ENCODE assay signal across 9 cellular contexts in genomic region chr11:77039491-77040400, GRCh38. TPM values are rescaled to one million over a fixed set of nuclear protein-coding genes. Genes with fewer than 3 reads are reported as not detected.
A peak's percentile ranks its signal among the peaks of the same experiment; 100 is the strongest.
DNase-seq lines count a peak whose midpoint lies in the region; ATAC-seq, FAIRE-seq and TF ChIP-seq lines count a peak whose summit lies in the region.
"Had no signal": no experiment of that assay in that cellular context is flagged by ENCODE, and none has a peak within 500 bp of the region (broad histone marks: within the 10 kb centered on the region; RNA-seq: fewer than 3 reads in every experiment).

No MANE protein-coding gene starts in this region.

- H3K9ac ChIP-seq in HepG2 (ENCODE audit: insufficient read depth, low read depth, low read length): no peak overlapping the region
- H3K9ac ChIP-seq: KMS-11 had no signal

- peaks cover 37% of the 10 kb centered on the region for H3K4me1 ChIP-seq in HepG2 (ENCODE audit: insufficient read depth, low read length)
- H3K4me1 ChIP-seq in testis: peaks cover 9% of the 10 kb centered on the region

- no peaks in the 10 kb centered on the region for H3K79me2 ChIP-seq in HepG2 (ENCODE audit: insufficient read depth, low read length)

- 75% methylated on average over 102 of the region's 109 CpGs for WGBS in HepG2 (ENCODE audit: low lambda C conversion rate)
- WGBS in testis, 2 donors: 10 to 17% methylated on average over 11 to 66 of the region's 109 CpGs

- H3K27me3 ChIP-seq in HepG2 (ENCODE audit: control insufficient read depth in 1 of 2, insufficient read depth in 2 of 2, low read length in 2 of 2): peaks cover 7 to 70% of the 10 kb centered on the region in 2 experiments
- H3K27me3 ChIP-seq in testis: no peaks in the 10 kb centered on the region

- H3K27ac ChIP-seq in HepG2 (ENCODE audit: extremely low read length, insufficient read depth, low read length): no peak overlapping the region
- H3K27ac ChIP-seq in testis: no peak overlapping the region
- H3K27ac ChIP-seq: KMS-11 had no signal

- FAIRE-seq in HepG2 (lab: Jason Lieb, UNC): no peak

- no peak for TF ChIP-seq EP300 in HepG2 (IDR thresholded peaks at IDR 0.05; ENCODE audit: low read depth in 2 of 2, low read length in 2 of 2)
- no peak for TF ChIP-seq EP300 in HepG2 (CRISPR knock-in tag; IDR thresholded peaks at IDR 0.05; ENCODE audit: borderline replicate concordance)

- intact Hi-C loops in HepG2 (cut with micrococcal nuclease; ENCODE audit: unreplicated experiment): loop anchor here (10.0 kb wide), 1 partner anchor 315 kb away; no protein-coding TSS in a partner anchor
- intact Hi-C loops in testis (cut with DNase I; ENCODE audit: low total_unique reads): no loop called here

- no peak overlapping the region for H3K4me2 ChIP-seq in HepG2 (ENCODE audit: low read depth, low read length)
- H3K4me2 ChIP-seq: KMS-11 had no signal

- H3K9me3 ChIP-seq in HepG2 (ENCODE audit: low read length) (no peaks in the 10 kb centered on the region), testis (no peaks in the 10 kb centered on the region)

- no peak for ATAC-seq in HepG2
- no peak for ATAC-seq in HG03175 (IDR thresholded peaks at IDR 0.05; ENCODE audit: unreplicated experiment)

- no peak for TF ChIP-seq POLR2A in HepG2 (IDR thresholded peaks at IDR 0.05; ENCODE audit: insufficient read depth in 1 of 2, low read depth in 2 of 2, low read length in 2 of 2)
- no peak for TF ChIP-seq POLR2A in testis (IDR thresholded peaks at IDR 0.05)

- no peaks in the 10 kb centered on the region for H4K20me1 ChIP-seq in HepG2 (ENCODE audit: insufficient read depth, low read length)

- POLR2A ChIA-PET in HepG2 (lab: Yijun Ruan, JAX): no interaction called here

- CTCF ChIA-PET in HepG2 (lab: Yijun Ruan, JAX; ENCODE audit: low intra/inter-chr PET ratio, low total read pairs): interaction anchor here (1.2 kb wide), 1 partner anchor 120 kb away, joined by 5 read pairs; no protein-coding TSS in a partner anchor

- H3K36me3 ChIP-seq in HepG2 (replicated peaks in 1 of 2; ENCODE audit: control insufficient read depth in 1 of 2, insufficient read depth in 2 of 2, low read length in 2 of 2) (no peaks in the 10 kb centered on the region), testis (ENCODE audit: low read depth, missing control alignments) (no peaks in the 10 kb centered on the region)

- in situ Hi-C loops in HepG2 (cut with HindIII; ENCODE audit: extremely low pct_ligation_motif_present, low pct_unique_long_range_greater_than_20kb): loop anchor here (5.0 to 25.0 kb wide), 2 partner anchors 127 to 307 kb away; no protein-coding TSS in a partner anchor

- H3K4me3 ChIP-seq in HepG2 (replicated peaks in 1 of 3; ENCODE audit: insufficient read depth in 1 of 3, low read depth in 2 of 3, low read length in 3 of 3) (no peak overlapping the region), testis (peak overlapping the region; percentile 44 to 50)

- no peak overlapping the region for H2AFZ ChIP-seq in HepG2 (ENCODE audit: low read length)

- DNase-seq in CD1c-positive myeloid dendritic cell (ENCODE audit: extremely low spot score) (peak; percentile 66), KG1 (lab: John Stamatoyannopoulos, UW) (peak; percentile 60), HepG2 (ENCODE audit: low spot score) (no peak), testis (peak; percentile 81), NCI-H187 treated with DMSO at 0.1 percent for 48 hours (lab: John Stamatoyannopoulos, UW) (no peak), NCI-H1436 (lab: John Stamatoyannopoulos, UW) (no peak)
- DNase-seq in central memory CD4-positive, alpha-beta T cell: peak; percentile 6

- TF ChIP-seq CTCF in HepG2 (CRISPR knock-in tag; IDR thresholded peaks at IDR 0.05): peak; percentile 63
- TF ChIP-seq CTCF in testis (IDR thresholded peaks at IDR 0.05): peak; percentile 16 to 51 (median 49)

- TF ChIP-seq RAD21 in HepG2 (CRISPR knock-in tag; IDR thresholded peaks at IDR 0.05): 0 out of 2 replicates have a peak, but pooled peaks have one; percentile 38

- no TSS peak for BruUV-seq in HepG2 (replicated peaks; lab: Mats Ljungman, UMichigan)

TF ChIP-seq in HepG2, 621 proteins besides CTCF, POLR2A, EP300 and RAD21 (continues in another document):
- TF ChIP-seq BCLAF1 (IDR thresholded peaks at IDR 0.05) (no peak), CBX1 (IDR thresholded peaks at IDR 0.05; ENCODE audit: low read depth) (no peak), ZNF33B (CRISPR knock-in tag; IDR thresholded peaks at IDR 0.05) (no peak), KAT2B (IDR thresholded peaks at IDR 0.05; ENCODE audit: borderline replicate concordance, low read depth, low read length) (no peak)

RNA-seq across cellular contexts. Expression of gene B3GNT6, which starts 5.5 kb away (rescaled TPM):
- total RNA-seq in HepG2 (2016; rRNA removed; fragmentation: Illumina TruSeq; extraction: Trizol): not detected in 2 replicates
- not detected in 2 replicates for total RNA-seq in HepG2 (2016; cell fraction: cytosol; rRNA removed; fragmentation: Illumina TruSeq; extraction: Trizol; ENCODE audit: low read depth)
- not detected in 2 replicates for total RNA-seq in HepG2 (2016; cell fraction: insoluble cytoplasmic fraction; rRNA removed; fragmentation: Illumina TruSeq; extraction: Trizol)
- not detected in 2 replicates for total RNA-seq in HepG2 (2016; cell fraction: membrane; rRNA removed; fragmentation: Illumina TruSeq; extraction: Trizol)
- total RNA-seq in HepG2 (2016; cell fraction: nucleus; rRNA removed; fragmentation: Illumina TruSeq; extraction: Trizol): not detected in 2 replicates
- not detected in 2 replicates for polyA plus RNA-seq in HepG2 (2011; rRNA removed)
- not detected in 2 replicates for polyA plus RNA-seq in HepG2 (2011; cell fraction: cytosol; rRNA removed)
- not detected in 2 replicates for polyA plus RNA-seq in HepG2 (2011; cell fraction: nucleus; rRNA removed)
- not detected in 2 replicates for polyA plus RNA-seq in HepG2 (2012)
- not detected in 2 replicates for polyA plus RNA-seq in HepG2 (2016; cell fraction: cytosol; fragmentation: Illumina TruSeq; extraction: Trizol; ENCODE audit: low read depth)
- not detected in 2 replicates for polyA plus RNA-seq in HepG2 (2016; cell fraction: insoluble cytoplasmic fraction; fragmentation: Illumina TruSeq; extraction: Trizol; ENCODE audit: low read depth)
- not detected in 2 replicates for polyA plus RNA-seq in HepG2 (2016; cell fraction: membrane; fragmentation: Illumina TruSeq; extraction: Trizol; ENCODE audit: low read depth)
- polyA plus RNA-seq in HepG2 (2016; cell fraction: nucleus; fragmentation: Illumina TruSeq; extraction: Trizol; ENCODE audit: insufficient read depth, low read depth): not detected in 2 replicates
- polyA minus RNA-seq in HepG2 (2011; rRNA and poly(A)+ RNA removed; ENCODE audit: low replicate concordance): not detected in 2 replicates
- not detected in 2 replicates for polyA minus RNA-seq in HepG2 (2011; cell fraction: cytosol; rRNA and poly(A)+ RNA removed)
- not detected in 2 replicates for polyA minus RNA-seq in HepG2 (2011; cell fraction: nucleus; rRNA and poly(A)+ RNA removed)
- under 1 TPM; 0.47 to 0.74 TPM for total RNA-seq in testis
- not detected for polyA plus RNA-seq in testis (ENCODE audit: insufficient read depth, low read depth, low replicate concordance)

RNA-seq across cellular contexts. Expression of gene CAPN5, which starts 27.0 kb away (rescaled TPM):
- total RNA-seq in HepG2 (2016; rRNA removed; fragmentation: Illumina TruSeq; extraction: Trizol) (0.22 and 0.27 TPM in 2 replicates), testis (100 to 1,000 TPM; 102 to 116 TPM)
- total RNA-seq in HepG2 (2016; cell fraction: cytosol; rRNA removed; fragmentation: Illumina TruSeq; extraction: Trizol; ENCODE audit: low read depth): 0.09 TPM in 1 of 2 replicates, not detected in the other
- 0.27 and 0.28 TPM in 2 replicates for total RNA-seq in HepG2 (2016; cell fraction: insoluble cytoplasmic fraction; rRNA removed; fragmentation: Illumina TruSeq; extraction: Trizol)
- 0.28 and 0.34 TPM in 2 replicates for total RNA-seq in HepG2 (2016; cell fraction: membrane; rRNA removed; fragmentation: Illumina TruSeq; extraction: Trizol)
- 0.66 and 0.75 TPM in 2 replicates for total RNA-seq in HepG2 (2016; cell fraction: nucleus; rRNA removed; fragmentation: Illumina TruSeq; extraction: Trizol)
- polyA plus RNA-seq in HepG2 (2011; rRNA removed) (1.2 and 2.1 TPM in 2 replicates), testis (ENCODE audit: insufficient read depth, low read depth, low replicate concordance) (62.3 TPM)
- polyA plus RNA-seq in HepG2 (2011; cell fraction: cytosol; rRNA removed): 0.95 and 1.0 TPM in 2 replicates
- polyA plus RNA-seq in HepG2 (2011; cell fraction: nucleus; rRNA removed): 3.7 and 6.7 TPM in 2 replicates
- polyA plus RNA-seq in HepG2 (2012): 0.94 and 2.0 TPM in 2 replicates
- 0.19 and 0.23 TPM in 2 replicates for polyA plus RNA-seq in HepG2 (2016; cell fraction: cytosol; fragmentation: Illumina TruSeq; extraction: Trizol; ENCODE audit: low read depth)
- 0.93 and 1.1 TPM in 2 replicates for polyA plus RNA-seq in HepG2 (2016; cell fraction: insoluble cytoplasmic fraction; fragmentation: Illumina TruSeq; extraction: Trizol; ENCODE audit: low read depth)
- 0.37 and 0.48 TPM in 2 replicates for polyA plus RNA-seq in HepG2 (2016; cell fraction: membrane; fragmentation: Illumina TruSeq; extraction: Trizol; ENCODE audit: low read depth)
- polyA plus RNA-seq in HepG2 (2016; cell fraction: nucleus; fragmentation: Illumina TruSeq; extraction: Trizol; ENCODE audit: insufficient read depth, low read depth): 0.68 and 0.85 TPM in 2 replicates
- polyA minus RNA-seq in HepG2 (2011; rRNA and poly(A)+ RNA removed; ENCODE audit: low replicate concordance): 0.49 and 2.0 TPM in 2 replicates
- polyA minus RNA-seq in HepG2 (2011; cell fraction: cytosol; rRNA and poly(A)+ RNA removed): 0.88 and 0.99 TPM in 2 replicates
- 1.0 and 1.7 TPM in 2 replicates for polyA minus RNA-seq in HepG2 (2011; cell fraction: nucleus; rRNA and poly(A)+ RNA removed)

Comparison
In these comparisons a context has a peak if more than half of its experiments do, and no peak if none do; other contexts are left out.
1. DNase-seq: peak in CD1c-positive myeloid dendritic cell (single experiment), KG1 (single experiment), central memory CD4-positive, alpha-beta T cell (single experiment) and testis (single experiment); none in HepG2 (single experiment), NCI-H187 treated with DMSO at 0.1 percent for 48 hours (single experiment) and NCI-H1436 (single experiment).
2. H3K4me3 ChIP-seq: peak in testis (2 of 2); none in HepG2 (0 of 3).
3. RNA of gene CAPN5, which starts 27.0 kb away (total RNA-seq): 102 to 116 TPM in testis; 0.09 to 0.75 TPM in HepG2; every median in the first group is over 10 times any median in the second.